ENCODE assay signal across 29 cellular contexts in the genomic region with DNA sequence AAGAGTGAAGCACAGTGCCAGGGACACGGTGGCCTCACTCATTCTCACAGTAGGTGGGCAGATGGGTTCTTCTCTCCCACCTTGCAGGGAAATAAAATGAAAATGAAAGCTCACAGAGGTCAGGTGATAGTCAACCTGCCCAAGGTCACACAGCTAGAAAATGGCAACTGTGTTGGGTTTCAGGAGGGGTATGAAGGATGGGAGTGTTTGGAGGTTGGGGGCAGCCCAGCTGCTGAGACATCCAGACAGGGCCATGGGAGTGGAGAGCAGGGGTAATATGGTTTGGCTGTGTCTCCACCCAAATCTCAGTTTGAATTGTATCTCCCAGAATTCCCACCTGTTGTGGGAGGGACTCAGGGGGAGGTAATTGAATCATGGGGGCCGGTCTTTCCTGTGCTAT.
DNase-seq lines count a peak whose midpoint lies in the region; ATAC-seq, FAIRE-seq and TF ChIP-seq lines count a peak whose summit lies in the region.
"Had no signal": no experiment of that assay in that cellular context is flagged by ENCODE, and none has a peak within 500 bp of the region (broad histone marks: within the 10 kb centered on the region; RNA-seq: fewer than 3 reads in every experiment).

No MANE protein-coding gene starts in this region.

- H3K79me2 ChIP-seq in MM.1S (ENCODE audit: low read length), result no peaks in the 10 kb centered on the region

- H3K9me3 Mint-ChIP-seq in nephron progenitor cell, result peaks cover 26% of the 10 kb centered on the region
- peaks cover 0 to 7% of the 10 kb centered on the region in 2 donors for H3K9me3 Mint-ChIP-seq in stimulated activated naive B cell treated with anti-CD40 and anti-IgM and Interleukin-4, amounts not matched to agents 10 μg/mL and 1 μg/mL and 100 μg/mL, for 72 hours

- TF ChIP-seq POLR2A in GM12892 (IDR thresholded peaks at IDR 0.05; ENCODE audit: low read depth, low read length), result no peak

- H3K9ac ChIP-seq in MM.1S (ENCODE audit: low read length), result no peak overlapping the region
- H3K9ac ChIP-seq: BLaER1 had no signal

- H3K4me2 ChIP-seq in MM.1S (ENCODE audit: low read depth, low read length), result peak overlapping the region; percentile 11; the same call in 1 of the 2 replicates
- H3K4me2 ChIP-seq: BLaER1 had no signal

- H3K4me1 ChIP-seq in MM.1S (ENCODE audit: low read length) (no peaks in the 10 kb centered on the region), mucosa of descending colon (ENCODE audit: low read depth) (no peaks in the 10 kb centered on the region)
- H3K4me1 ChIP-seq: BE2C had no signal

- H3K27ac ChIP-seq in MM.1S (ENCODE audit: low read length), result no peak overlapping the region
- H3K27ac ChIP-seq: BLaER1 had no signal

- H3K27me3 ChIP-seq in MM.1S (replicated peaks; ENCODE audit: insufficient read depth, low read length), result no peaks in the 10 kb centered on the region
- H3K27me3 ChIP-seq: BE2C, BLaER1 had no signal

- H2AFZ ChIP-seq in MM.1S (ENCODE audit: low read length), result 0 out of 2 replicates have a peak overlapping the region, but pooled peaks have one; percentile 46

- no peaks in the 10 kb centered on the region for H3K27me3 Mint-ChIP-seq in nephron progenitor cell (ENCODE audit: low read depth, poor library complexity)
- no peaks in the 10 kb centered on the region for H3K27me3 Mint-ChIP-seq in stimulated activated naive B cell treated with anti-CD40 and anti-IgM and Interleukin-4, amounts not matched to agents 10 μg/mL and 1 μg/mL and 100 μg/mL, for 72 hours
- H3K27me3 Mint-ChIP-seq: CD4-positive, alpha-beta memory T cell; CD8-positive, alpha-beta memory T cell had no signal

- H3K9me3 ChIP-seq in MM.1S (replicated peaks; ENCODE audit: insufficient read depth, low read length) (no peaks in the 10 kb centered on the region; the same call in 1 of the 2 replicates), mucosa of descending colon (no peaks in the 10 kb centered on the region)
- H3K9me3 ChIP-seq: BE2C had no signal

- peak overlapping the region; percentile 32 for H3K27ac Mint-ChIP-seq in nephron progenitor cell
- peak overlapping the region; percentile 67 for H3K27ac Mint-ChIP-seq in stimulated activated naive B cell treated with anti-CD40 and anti-IgM and Interleukin-4, amounts not matched to agents 10 μg/mL and 1 μg/mL and 100 μg/mL, for 72 hours
- H3K27ac Mint-ChIP-seq: CD14-positive monocyte; CD4-positive, alpha-beta memory T cell; CD4-positive, CD25-positive, alpha-beta regulatory T cell; CD8-positive, alpha-beta memory T cell had no signal

- intact Hi-C loops in mucosa of descending colon (cut with DNase I, micrococcal nuclease), result no loop called here

- H3K36me3 ChIP-seq in MM.1S (replicated peaks; ENCODE audit: insufficient read depth, low read length) (no peaks in the 10 kb centered on the region), mucosa of descending colon (ENCODE audit: low read depth) (no peaks in the 10 kb centered on the region)
- H3K36me3 ChIP-seq: BE2C had no signal

- no peak for FAIRE-seq in GM12892 (lab: Jason Lieb, UNC)
- FAIRE-seq: A204.1, GM12891, GM18507, GM19239 had no signal

- no peaks in the 10 kb centered on the region for H3F3A ChIP-seq in MM.1S (ENCODE audit: insufficient read depth, low read length)

- H3K4me3 Mint-ChIP-seq in nephron progenitor cell, result no peak overlapping the region
- H3K4me3 Mint-ChIP-seq in stimulated activated naive B cell treated with anti-CD40 and anti-IgM and Interleukin-4, amounts not matched to agents 10 μg/mL and 1 μg/mL and 100 μg/mL, for 72 hours, result no peak overlapping the region
- H3K4me3 Mint-ChIP-seq: CD14-positive monocyte; CD4-positive, alpha-beta memory T cell; CD4-positive, CD25-positive, alpha-beta regulatory T cell; CD8-positive, alpha-beta memory T cell had no signal

- H3K4me3 ChIP-seq in MM.1S (ENCODE audit: low read length), result no peak overlapping the region; the same call in 1 of the 2 replicates
- no peak overlapping the region for H3K4me3 ChIP-seq in mucosa of descending colon
- H3K4me3 ChIP-seq: BLaER1 had no signal

- H3K9me2 ChIP-seq in MM.1S (replicated peaks; ENCODE audit: insufficient read depth, low read length), result no peaks in the 10 kb centered on the region

- peak; percentile 56 for ATAC-seq in GM21360 (IDR thresholded peaks at IDR 0.05; ENCODE audit: unreplicated experiment)
- ATAC-seq in stimulated activated naive B cell treated with anti-CD40 and anti-IgM and Interleukin-4, amounts not matched to agents 10 μg/mL and 1 μg/mL and 100 μg/mL, for 72 hours (replicated peaks), result no peak
- no peak for ATAC-seq in mucosa of descending colon
- ATAC-seq in GM21528 (IDR thresholded peaks at IDR 0.05; ENCODE audit: low FRiP score, unreplicated experiment), result no peak
- ATAC-seq in GM21619 (IDR thresholded peaks at IDR 0.05; ENCODE audit: unreplicated experiment), result no peak

- DNase-seq in MM.1S, result no peak
- DNase-seq in nephron progenitor cell, result no peak
- no peak for DNase-seq in stimulated activated naive B cell treated with anti-CD40 and anti-IgM and Interleukin-4, amounts not matched to agents 10 μg/mL and 1 μg/mL and 100 μg/mL, for 72 hours
- no peak for DNase-seq in mucosa of descending colon
- no peak for DNase-seq in GM12892 (ENCODE audit: insufficient read length)
- DNase-seq: 8988T; ACHN; BE2C; C1 segment of cervical spinal cord; CD4-positive, alpha-beta memory T cell; CD4-positive, CD25-positive, alpha-beta regulatory T cell; CD8-positive, alpha-beta memory T cell; COR-L47; DMS 273 treated with DMSO at 0.1 percent for 48 hours; DMS153; DMS53; DMS79; DND-41; EL; GDM1 had no signal

- H3K36me3 Mint-ChIP-seq in nephron progenitor cell (ENCODE audit: low read depth), result peaks cover 57% of the 10 kb centered on the region
- no peaks in the 10 kb centered on the region for H3K36me3 Mint-ChIP-seq in stimulated activated naive B cell treated with anti-CD40 and anti-IgM and Interleukin-4, amounts not matched to agents 10 μg/mL and 1 μg/mL and 100 μg/mL, for 72 hours
- H3K36me3 Mint-ChIP-seq: CD14-positive monocyte; CD4-positive, alpha-beta memory T cell; CD4-positive, CD25-positive, alpha-beta regulatory T cell; CD8-positive, alpha-beta memory T cell had no signal

- no peak for TF ChIP-seq CTCF in MM.1S (IDR thresholded peaks at IDR 0.05; ENCODE audit: low read length)
- no peak for TF ChIP-seq CTCF in nephron progenitor cell (IDR thresholded peaks at IDR 0.05)
- no peak for TF ChIP-seq CTCF in mucosa of descending colon (IDR thresholded peaks at IDR 0.05)

- H3K4me1 Mint-ChIP-seq in nephron progenitor cell, result no peaks in the 10 kb centered on the region
- no peaks in the 10 kb centered on the region for H3K4me1 Mint-ChIP-seq in stimulated activated naive B cell treated with anti-CD40 and anti-IgM and Interleukin-4, amounts not matched to agents 10 μg/mL and 1 μg/mL and 100 μg/mL, for 72 hours
- H3K4me1 Mint-ChIP-seq: CD4-positive, alpha-beta memory T cell; CD4-positive, CD25-positive, alpha-beta regulatory T cell; CD8-positive, alpha-beta memory T cell had no signal

- H4K20me1 ChIP-seq in MM.1S (ENCODE audit: insufficient read depth, low read length), result no peaks in the 10 kb centered on the region
- H4K20me1 ChIP-seq: BLaER1 had no signal
